In the genomic region with DNA sequence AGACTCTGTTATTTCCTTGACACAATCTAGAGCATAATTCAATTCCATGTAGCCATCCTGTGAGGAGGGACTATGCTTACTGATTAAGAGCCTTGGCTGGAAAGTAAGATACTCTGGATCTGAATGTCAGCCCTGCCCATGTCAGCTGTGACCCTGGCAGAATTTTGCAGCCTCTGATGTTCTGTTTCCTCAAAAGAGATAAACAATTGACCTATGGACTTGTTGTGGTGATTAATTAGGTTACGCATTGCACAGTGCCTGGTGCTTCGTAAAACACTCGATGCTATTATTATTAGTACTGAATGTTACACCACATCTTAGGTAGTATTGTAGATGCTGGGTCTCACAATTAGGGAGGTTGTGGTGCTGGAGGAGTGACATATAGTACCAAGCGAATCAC, we compare ENCODE assay signal across 32 cellular contexts.
"Had no signal": no experiment of that assay in that cellular context is flagged by ENCODE, and none has a peak within 500 bp of the region (broad histone marks: within the 10 kb centered on the region; RNA-seq: fewer than 3 reads in every experiment).

No MANE protein-coding gene starts in this region.

- FAIRE-seq: RCC 7860 had no signal

- DNase-seq: Karpas-422, MM.1S, MV-4-11, NCI-H1092, NCI-H1105, NCI-H1417 treated with DMSO at 0.1 percent for 48 hours, NCI-H1436 treated with DMSO at 0.1 percent for 48 hours, NCI-H1694 treated with DMSO at 0.1 percent for 48 hours, NCI-H187 treated with DMSO at 0.1 percent for 48 hours, NCI-H2029, NCI-H2081, NCI-H2171 treated with DMSO at 0.1 percent for 48 hours, NCI-H2227 treated with DMSO at 0.1 percent for 48 hours, NCI-H345, NCI-H446 treated with DMSO at 0.1 percent for 48 hours, NCI-H510A, NCI-H524, NCI-H526, NCI-H69, NCI-H748 treated with DMSO at 0.1 percent for 48 hours, NCI-H82, PC-9, SHP77, SIG-M5, SJCRH30 had no signal

- H3K4me3 ChIP-seq: PC-9, SJCRH30, SK-N-MC had no signal

- ATAC-seq: Panc1, Right ventricle myocardium inferior, SK-N-SH treated with all-trans-retinoic acid at 6 μM for 48 hours had no signal

- H3K4me1 ChIP-seq: SJCRH30 had no signal

- H3K4me2 ChIP-seq: KMS-11, PC-9 had no signal

- H3K27ac ChIP-seq: KMS-11, PC-9, RWPE1, SJCRH30, SK-N-MC had no signal

- H2AFZ ChIP-seq: PC-9 had no signal

- H3K27me3 ChIP-seq: SJCRH30 had no signal

- H3K9me3 ChIP-seq: SJCRH30 had no signal

- H3K36me3 ChIP-seq: SJCRH30 had no signal

- H3K9ac ChIP-seq: KMS-11 had no signal
